Comparison of ENCODE assay signal across 7 cellular contexts in genomic region chr11:13963949-13964770, GRCh38. TPM values are rescaled to one million over a fixed set of nuclear protein-coding genes. Genes with fewer than 3 reads are reported as not detected.
DNase-seq lines count a peak whose midpoint lies in the region; ATAC-seq and TF ChIP-seq lines count a peak whose summit lies in the region.

No MANE protein-coding gene starts in this region.

- peak overlapping the region; percentile 55 for H3K4me3 Mint-ChIP-seq in activated T-helper 1 cell treated with anti-CD3 and anti-CD28 coated beads, Interleukin-12 subunit alpha, Interleukin-12 subunit beta, Interleukin-2, Interleukin-4 antibody, amounts not matched to agents 30 ng/mL and 10 ng/mL and 1 ng/mL, durations not matched to agents 14 hours and 24 hours and 36 hours

- H3K9ac ChIP-seq in iPS-15b (ENCODE audit: low read depth, low read length): peak overlapping the region; percentile 24

- H3K27ac Mint-ChIP-seq in activated T-helper 1 cell treated with anti-CD3 and anti-CD28 coated beads, Interleukin-12 subunit alpha, Interleukin-12 subunit beta, Interleukin-2, Interleukin-4 antibody, amounts not matched to agents 30 ng/mL and 10 ng/mL and 1 ng/mL, durations not matched to agents 14 hours and 24 hours and 36 hours: no peak overlapping the region

- ATAC-seq in GM19328 (IDR thresholded peaks at IDR 0.05; ENCODE audit: unreplicated experiment) (no peak), HG02763 (IDR thresholded peaks at IDR 0.05; ENCODE audit: unreplicated experiment) (no peak)

- H3K27me3 ChIP-seq in iPS-15b (ENCODE audit: control insufficient read depth, insufficient read depth, low read length) (peaks cover 72% of the 10 kb centered on the region), BE2C (peaks cover 32% of the 10 kb centered on the region)

- peaks cover 31% of the 10 kb centered on the region for H3K4me1 ChIP-seq in iPS-15b (ENCODE audit: control insufficient read depth, insufficient read depth, low read length)
- H3K4me1 ChIP-seq in BE2C: no peaks in the 10 kb centered on the region

- peaks cover 13% of the 10 kb centered on the region for H3K4me1 Mint-ChIP-seq in activated T-helper 1 cell treated with anti-CD3 and anti-CD28 coated beads, Interleukin-12 subunit alpha, Interleukin-12 subunit beta, Interleukin-2, Interleukin-4 antibody, amounts not matched to agents 30 ng/mL and 10 ng/mL and 1 ng/mL, durations not matched to agents 14 hours and 24 hours and 36 hours (ENCODE audit: low read depth)

- peaks cover 2% of the 10 kb centered on the region for H3K36me3 Mint-ChIP-seq in activated T-helper 1 cell treated with anti-CD3 and anti-CD28 coated beads, Interleukin-12 subunit alpha, Interleukin-12 subunit beta, Interleukin-2, Interleukin-4 antibody, amounts not matched to agents 30 ng/mL and 10 ng/mL and 1 ng/mL, durations not matched to agents 14 hours and 24 hours and 36 hours (ENCODE audit: low read depth)

- no peaks in the 10 kb centered on the region for H3K36me3 ChIP-seq in iPS-15b (ENCODE audit: control insufficient read depth, insufficient read depth, low read length)
- H3K36me3 ChIP-seq in BE2C: no peaks in the 10 kb centered on the region

- DNase-seq in LoVo (ENCODE audit: low spot score): peak; percentile 53
- no peak for DNase-seq in activated T-helper 1 cell treated with anti-CD3 and anti-CD28 coated beads, Interleukin-12 subunit alpha, Interleukin-12 subunit beta, Interleukin-2, Interleukin-4 antibody, amounts not matched to agents 30 ng/mL and 10 ng/mL and 1 ng/mL, durations not matched to agents 14 hours and 24 hours and 36 hours (ENCODE audit: low spot score)
- peak; percentile 9 for DNase-seq in stimulated activated CD4-positive, alpha-beta T cell treated with anti-CD3 and anti-CD28 coated beads, Interleukin-4, amount 100 ng/mL, for 24 hours
- DNase-seq in BE2C: no peak

- H3K4me3 ChIP-seq in iPS-15b (ENCODE audit: low read depth, low read length) (peak overlapping the region; percentile 69), BE2C (ENCODE audit: low read depth, low read length) (no peak overlapping the region)

- peaks cover 70% of the 10 kb centered on the region for H3K27me3 Mint-ChIP-seq in activated T-helper 1 cell treated with anti-CD3 and anti-CD28 coated beads, Interleukin-12 subunit alpha, Interleukin-12 subunit beta, Interleukin-2, Interleukin-4 antibody, amounts not matched to agents 30 ng/mL and 10 ng/mL and 1 ng/mL, durations not matched to agents 14 hours and 24 hours and 36 hours (ENCODE audit: insufficient read depth)

- intact Hi-C loops in activated T-helper 1 cell treated with anti-CD3 and anti-CD28 coated beads, Interleukin-12 subunit alpha, Interleukin-12 subunit beta, Interleukin-2, Interleukin-4 antibody, amounts not matched to agents 30 ng/mL and 10 ng/mL and 1 ng/mL, durations not matched to agents 14 hours and 24 hours and 36 hours (cut with micrococcal nuclease): no loop called here

- TF ChIP-seq CTCF in BE2C (IDR thresholded peaks at IDR 0.05; ENCODE audit: low read depth, low read length): no peak

- H3K9me3 Mint-ChIP-seq in activated T-helper 1 cell treated with anti-CD3 and anti-CD28 coated beads, Interleukin-12 subunit alpha, Interleukin-12 subunit beta, Interleukin-2, Interleukin-4 antibody, amounts not matched to agents 30 ng/mL and 10 ng/mL and 1 ng/mL, durations not matched to agents 14 hours and 24 hours and 36 hours: no peaks in the 10 kb centered on the region

- no peaks in the 10 kb centered on the region for H3K9me3 ChIP-seq in iPS-15b (ENCODE audit: control insufficient read depth, insufficient read depth, low read length)
- H3K9me3 ChIP-seq in BE2C: no peaks in the 10 kb centered on the region

RNA-seq across cellular contexts. Expression of gene SPON1, which starts 1.6 kb away (rescaled TPM):
- total RNA-seq in activated T-helper 1 cell treated with anti-CD3 and anti-CD28 coated beads, Interleukin-12 subunit alpha, Interleukin-12 subunit beta, Interleukin-2, Interleukin-4 antibody, amounts not matched to agents 30 ng/mL and 10 ng/mL and 1 ng/mL, durations not matched to agents 14 hours and 24 hours and 36 hours: 0.20 and 0.29 TPM in 2 replicates
- polyA plus RNA-seq in BE2C (2012; ENCODE audit: insufficient read depth, insufficient read length, low read depth): not detected

Comparison
In these comparisons a context has a peak if more than half of its experiments do, and no peak if none do; other contexts are left out.
1. DNase-seq: peak in LoVo (single experiment) and stimulated activated CD4-positive, alpha-beta T cell treated with anti-CD3 and anti-CD28 coated beads, Interleukin-4, amount 100 ng/mL, for 24 hours (single experiment); none in activated T-helper 1 cell treated with anti-CD3 and anti-CD28 coated beads, Interleukin-12 subunit alpha, Interleukin-12 subunit beta, Interleukin-2, Interleukin-4 antibody, amounts not matched to agents 30 ng/mL and 10 ng/mL and 1 ng/mL, durations not matched to agents 14 hours and 24 hours and 36 hours (single experiment) and BE2C (single experiment).